22 cellular contexts compared by ENCODE assay signal in genomic region chr6:109300874-109301273, GRCh38.
A peak's percentile ranks its signal among the peaks of the same experiment; 100 is the strongest.
DNase-seq lines count a peak whose midpoint lies in the region; FAIRE-seq and TF ChIP-seq lines count a peak whose summit lies in the region.
"Had no signal": no experiment of that assay in that cellular context is flagged by ENCODE, and none has a peak within 500 bp of the region (broad histone marks: within the 10 kb centered on the region; RNA-seq: fewer than 3 reads in every experiment).

No MANE protein-coding gene starts in this region.

- no peaks in the 10 kb centered on the region for H4K20me1 ChIP-seq in hepatocyte (ENCODE audit: insufficient read depth, poor library complexity, severe bottlenecking)

- FAIRE-seq in HTR-8/SVneo (lab: Jason Lieb, UNC): no peak
- FAIRE-seq: endometrium, H1, small intestine had no signal

- H3K4me2 ChIP-seq in hepatocyte: no peak overlapping the region

- peak; percentile 10 for DNase-seq in NCI-H146 (lab: John Stamatoyannopoulos, UW)
- DNase-seq in NCI-H146 treated with DMSO at 0.1 percent for 48 hours (lab: John Stamatoyannopoulos, UW; ENCODE audit: unreplicated experiment): no peak
- DNase-seq in NCI-H748 treated with DMSO at 0.1 percent for 48 hours (lab: John Stamatoyannopoulos, UW): peak; percentile 11
- DNase-seq in hepatocyte (ENCODE audit: low spot score): no peak
- no peak for DNase-seq in tibial artery
- no peak for DNase-seq in brain microvascular endothelial cell
- DNase-seq in HTR-8/SVneo (ENCODE audit: insufficient read length, low spot score): no peak
- DNase-seq in cerebellar nuclear complex (lab: John Stamatoyannopoulos, UW): no peak
- DNase-seq: activated B cell treated with CpG ODN at 0.5 μM for 24 hours; activated CD4-positive, alpha-beta memory T cell treated with anti-CD3 and anti-CD28 coated beads for 36 hours; activated effector memory CD4-positive, alpha-beta T cell treated with anti-CD3 and anti-CD28 coated beads, Interleukin-2, amount 50 U/mL, for 16 hours; activated naive CD8-positive, alpha-beta T cell treated with anti-CD3 and anti-CD28 coated beads, Interleukin-2, amount 50 U/mL, for 24 hours; Caco-2; left colon; midbrain; OCI-M1; posterior cingulate gyrus; small intestine; T1000; trophoblast cell had no signal

- WGBS in hepatocyte (ENCODE audit: low lambda C conversion rate, missing lambda C conversion rate): 74% methylated on average over 1 of the region's 1 CpG

- H3K9me2 ChIP-seq in hepatocyte (replicated peaks; ENCODE audit: insufficient read depth): no peaks in the 10 kb centered on the region

- H3K4me3 ChIP-seq in hepatocyte (no peak overlapping the region), tibial artery (no peak overlapping the region), brain microvascular endothelial cell (ENCODE audit: low read depth, low read length) (no peak overlapping the region)

- H3K27ac ChIP-seq in hepatocyte (peak overlapping the region; percentile 16), tibial artery (peak overlapping the region; percentile 84 to 85), brain microvascular endothelial cell (no peak overlapping the region)

- no peak for TF ChIP-seq CTCF in hepatocyte (IDR thresholded peaks at IDR 0.05; ENCODE audit: poor library complexity)
- TF ChIP-seq CTCF in tibial artery (IDR thresholded peaks at IDR 0.05): no peak
- TF ChIP-seq CTCF in brain microvascular endothelial cell (IDR thresholded peaks at IDR 0.05; ENCODE audit: low read depth, low read length, missing control alignments): no peak

- no peaks in the 10 kb centered on the region for H3K79me2 ChIP-seq in hepatocyte

- H2AFZ ChIP-seq in hepatocyte: no peak overlapping the region

- no peaks in the 10 kb centered on the region for H3K27me3 ChIP-seq in hepatocyte
- H3K27me3 ChIP-seq in tibial artery: no peaks in the 10 kb centered on the region
- H3K27me3 ChIP-seq in brain microvascular endothelial cell (replicated peaks): no peaks in the 10 kb centered on the region

- H3K9me3 ChIP-seq in hepatocyte (ENCODE audit: low read depth): no peaks in the 10 kb centered on the region
- no peaks in the 10 kb centered on the region for H3K9me3 ChIP-seq in tibial artery
- H3K9me3 ChIP-seq: Caco-2 had no signal

- intact Hi-C loops in tibial artery (cut with DNase I; ENCODE audit: low total_unique reads): no loop called here

- H3K36me3 ChIP-seq in hepatocyte (replicated peaks; ENCODE audit: insufficient read depth, low read depth): no peaks in the 10 kb centered on the region
- no peaks in the 10 kb centered on the region for H3K36me3 ChIP-seq in tibial artery
- H3K36me3 ChIP-seq in brain microvascular endothelial cell (replicated peaks): no peaks in the 10 kb centered on the region

- in situ Hi-C loops in brain microvascular endothelial cell (cut with HindIII; ENCODE audit: low pct_ligation_motif_present, low sequenced_read_pairs): no loop called here

- H3K4me1 ChIP-seq in hepatocyte (ENCODE audit: insufficient read depth): peaks cover 40% of the 10 kb centered on the region
- H3K4me1 ChIP-seq in tibial artery: peaks cover 0 to 81% (median 41%) of the 10 kb centered on the region in 4 donors

Comparison
In these comparisons a context has a peak if more than half of its experiments do, and no peak if none do; other contexts are left out.
1. DNase-seq: peak in NCI-H146 (single experiment) and NCI-H748 treated with DMSO at 0.1 percent for 48 hours (single experiment); none in NCI-H146 treated with DMSO at 0.1 percent for 48 hours (single experiment), hepatocyte (single experiment), tibial artery (0 of 2), brain microvascular endothelial cell (single experiment), HTR-8/SVneo (single experiment) and cerebellar nuclear complex (0 of 2).